10 cellular contexts compared by ENCODE assay signal in genomic region chr1:109299087-109299983, GRCh38. TPM values are rescaled to one million over a fixed set of nuclear protein-coding genes. Genes with fewer than 3 reads are reported as not detected.
DNase-seq lines count a peak whose midpoint lies in the region; ATAC-seq and TF ChIP-seq lines count a peak whose summit lies in the region.
"Had no signal": no experiment of that assay in that cellular context is flagged by ENCODE, and none has a peak within 500 bp of the region (broad histone marks: within the 10 kb centered on the region; RNA-seq: fewer than 3 reads in every experiment).

No MANE protein-coding gene starts in this region.

- H2AK5ac ChIP-seq in H9 (ENCODE audit: insufficient read length, low read length) = no peak overlapping the region

- no peak overlapping the region for H2BK12ac ChIP-seq in H9 (ENCODE audit: insufficient read length, low read depth, low read length)

- no peak overlapping the region for H3K4ac ChIP-seq in H9 (ENCODE audit: low read depth, low read length)

- H2BK20ac ChIP-seq in H9 (ENCODE audit: low read depth, low read length, poor library complexity, severe bottlenecking) = no peak overlapping the region

- H2BK15ac ChIP-seq in H9 (ENCODE audit: low read depth, low read length) = no peak overlapping the region

- H3K79me1 ChIP-seq in H9 (ENCODE audit: insufficient read depth, low read depth, low read length, poor library complexity, severe bottlenecking) = no peaks in the 10 kb centered on the region

- no peak overlapping the region for H3K27ac ChIP-seq in H9 (ENCODE audit: insufficient read length, low read depth, low read length)

- no peak overlapping the region for H3K4me2 ChIP-seq in H9 (ENCODE audit: insufficient read depth, insufficient read length, low read length)

- H3K27me3 ChIP-seq in H9 (ENCODE audit: insufficient read depth, low read length) = no peaks in the 10 kb centered on the region

- no peak overlapping the region for H4K91ac ChIP-seq in H9 (ENCODE audit: insufficient read length, low read depth, low read length)

- no peak overlapping the region for H2BK5ac ChIP-seq in H9 (ENCODE audit: insufficient read length, low read length)

- no peak overlapping the region for H2AFZ ChIP-seq in H9 (ENCODE audit: low read length)

- no peak overlapping the region for H4K8ac ChIP-seq in H9 (replicated peaks; ENCODE audit: insufficient read length, low read depth, low read length)

- no peaks in the 10 kb centered on the region for H3K79me2 ChIP-seq in H9 (ENCODE audit: insufficient read depth, low read length)

- H3K9me3 ChIP-seq in H9 (ENCODE audit: control insufficient read depth, low read depth, low read length) = no peaks in the 10 kb centered on the region

- H3K27me3 Mint-ChIP-seq in H9 (ENCODE audit: low read depth) = no peaks in the 10 kb centered on the region; the same call in none of the 2 replicates
- no peaks in the 10 kb centered on the region for H3K27me3 Mint-ChIP-seq in brain

- H3K36me3 Mint-ChIP-seq in H9 (ENCODE audit: insufficient read depth in 1 of 3, low read depth in 3 of 3) = no peaks in the 10 kb centered on the region
- H3K36me3 Mint-ChIP-seq in brain = no peaks in the 10 kb centered on the region
- H3K36me3 Mint-ChIP-seq: T-cell had no signal

- no peaks in the 10 kb centered on the region for H4K20me1 ChIP-seq in H9 (ENCODE audit: control insufficient read depth, insufficient read depth, insufficient read length)

- H3K56ac ChIP-seq in H9 (ENCODE audit: insufficient read length, low read depth, low read length) = no peak overlapping the region

- no peak for ATAC-seq in HG03175 (IDR thresholded peaks at IDR 0.05; ENCODE audit: unreplicated experiment)
- ATAC-seq: T-cell had no signal

- TF ChIP-seq CTCF in H9 (conservative IDR thresholded peaks at IDR 0.05) (no peak), brain (conservative IDR thresholded peaks at IDR 0.05) (no peak)

- H3K23ac ChIP-seq in H9 (ENCODE audit: insufficient read length, low read depth, low read length) = no peak overlapping the region

- no CpG with 5 or more reads among the region's 19 CpGs for WGBS in H9 (ENCODE audit: extremely low coverage, insufficient read length, low lambda C conversion rate)

- peaks cover 9 to 12% of the 10 kb centered on the region in 2 experiments for H3K4me1 Mint-ChIP-seq in H9
- peaks cover 27% of the 10 kb centered on the region for H3K4me1 Mint-ChIP-seq in brain
- H3K4me1 Mint-ChIP-seq: T-cell had no signal

- no peaks in the 10 kb centered on the region for H3K4me1 ChIP-seq in H9 (ENCODE audit: insufficient read depth, low read length)

- H2BK120ac ChIP-seq in H9 (ENCODE audit: low read depth, low read length, poor library complexity, severe bottlenecking) = no peak overlapping the region

- H3K18ac ChIP-seq in H9 (ENCODE audit: insufficient read length, low read depth, low read length) = no peak overlapping the region

- no peaks in the 10 kb centered on the region for H3K23me2 ChIP-seq in H9 (ENCODE audit: insufficient read length, low read depth, low read length, poor library complexity, severe bottlenecking)

- no peak overlapping the region for H3K9ac ChIP-seq in H9 (ENCODE audit: extremely low read depth, insufficient read length, low read length)

- H3K4me3 Mint-ChIP-seq in H9 = no peak overlapping the region
- H3K4me3 Mint-ChIP-seq in brain = peak overlapping the region in 1 of 5 experiments; percentile 10
- H3K4me3 Mint-ChIP-seq: T-cell had no signal

- H3T11ph ChIP-seq in H9 (ENCODE audit: low read length) = no peak overlapping the region

- H4K5ac ChIP-seq in H9 (ENCODE audit: insufficient read length, low read depth, low read length) = no peak overlapping the region

- peak overlapping the region in 1 of 3 experiments; percentile 11; a peak in 2 of 7 replicates for H3K27ac Mint-ChIP-seq in H9
- peak overlapping the region; percentile 68 to 97 (median 89) for H3K27ac Mint-ChIP-seq in brain

- H3K9me3 Mint-ChIP-seq in H9 (no peaks in the 10 kb centered on the region), brain (no peaks in the 10 kb centered on the region)
- H3K9me3 Mint-ChIP-seq: T-cell had no signal

- DNase-seq in H9 (no peak), hippocampal formation (lab: John Stamatoyannopoulos, UW) (peak; percentile 92 to 94), smooth muscle cell of the brain vasculature (ENCODE audit: low read depth, low spot score) (peak; percentile 81), cerebellar nuclear complex (lab: John Stamatoyannopoulos, UW) (no peak)
- DNase-seq in activated effector memory CD4-positive, alpha-beta T cell treated with anti-CD3 and anti-CD28 coated beads, Interleukin-2, amount 50 U/mL, for 16 hours = no peak
- no peak for DNase-seq in activated effector memory CD4-positive, alpha-beta T cell treated with Interleukin-2 at 50 U/mL for 16 hours
- DNase-seq: effector memory CD4-positive, alpha-beta T cell; T-cell had no signal

- H3K14ac ChIP-seq in H9 (ENCODE audit: insufficient read depth, low read length) = peak overlapping the region; percentile 31; the same call in 1 of the 2 replicates

RNA-seq across cellular contexts. Expression of gene MYBPHL, which starts 7.5 kb away (rescaled TPM):
- total RNA-seq in H9 (2021) = 0.59 and 1.1 TPM in 2 replicates
- 0.75 TPM for polyA plus RNA-seq in brain (ENCODE audit: insufficient read depth, low read depth, low replicate concordance)
- total RNA-seq: T-cell had no signal

RNA-seq across cellular contexts. Expression of gene PSRC1, which starts 16.4 kb away (rescaled TPM):
- total RNA-seq in H9 (2021) = 60.3 and 63.0 TPM in 2 replicates
- 77.5 TPM for polyA plus RNA-seq in brain (ENCODE audit: insufficient read depth, low read depth, low replicate concordance)

RNA-seq across cellular contexts. Expression of gene CELSR2, which starts 50.0 kb away (rescaled TPM):
- total RNA-seq in H9 (2021) = 26.7 and 29.2 TPM in 2 replicates
- 109 TPM for polyA plus RNA-seq in brain (ENCODE audit: insufficient read depth, low read depth, low replicate concordance)

Comparison
In these comparisons a context has a peak if more than half of its experiments do, and no peak if none do; other contexts are left out.
1. DNase-seq: peak in hippocampal formation (2 of 2) and smooth muscle cell of the brain vasculature (single experiment); none in H9 (single experiment), activated effector memory CD4-positive, alpha-beta T cell treated with anti-CD3 and anti-CD28 coated beads, Interleukin-2, amount 50 U/mL, for 16 hours (single experiment), cerebellar nuclear complex (0 of 2) and activated effector memory CD4-positive, alpha-beta T cell treated with Interleukin-2 at 50 U/mL for 16 hours (single experiment).